ENCODE assay signal across 26 cellular contexts in genomic region chr3:157513585-157513984, GRCh38. TPM values are rescaled to one million over a fixed set of nuclear protein-coding genes. Genes with fewer than 3 reads are reported as not detected.
"Had no signal": no experiment of that assay in that cellular context is flagged by ENCODE, and none has a peak within 500 bp of the region (broad histone marks: within the 10 kb centered on the region; RNA-seq: fewer than 3 reads in every experiment).

No MANE protein-coding gene starts in this region.

- H3K4me3 Mint-ChIP-seq: dendritic cell treated with granulocyte-macrophage colony-stimulating factor and Interleukin-4, amounts not matched to agents 40 ng/mL and 50 ng/mL, for 4 days; effector memory CD8-positive, alpha-beta T cell; endodermal cell had no signal

- H3K27me3 Mint-ChIP-seq: dendritic cell treated with granulocyte-macrophage colony-stimulating factor and Interleukin-4, amounts not matched to agents 40 ng/mL and 50 ng/mL, for 4 days; effector memory CD8-positive, alpha-beta T cell had no signal

- H3K4me1 ChIP-seq: colonic mucosa, esophagus muscularis mucosa, esophagus squamous epithelium, foreskin keratinocyte, gastrocnemius medialis, gastroesophageal sphincter, heart left ventricle, heart right ventricle had no signal

- H3K27ac ChIP-seq: colonic mucosa, coronary artery, dorsolateral prefrontal cortex, epithelial cell of prostate, esophagus muscularis mucosa, esophagus squamous epithelium, foreskin keratinocyte, gastrocnemius medialis, gastroesophageal sphincter, heart left ventricle, heart right ventricle had no signal

- H3K9me3 ChIP-seq: colonic mucosa, esophagus squamous epithelium, gastrocnemius medialis had no signal

- H3K27me3 ChIP-seq: colonic mucosa, esophagus muscularis mucosa, esophagus squamous epithelium, gastrocnemius medialis, gastroesophageal sphincter, heart left ventricle had no signal

- H3K9me3 Mint-ChIP-seq: dendritic cell treated with granulocyte-macrophage colony-stimulating factor and Interleukin-4, amounts not matched to agents 40 ng/mL and 50 ng/mL, for 4 days; effector memory CD8-positive, alpha-beta T cell had no signal

- H3K4me3 ChIP-seq: colonic mucosa, coronary artery, dorsolateral prefrontal cortex, esophagus muscularis mucosa, esophagus squamous epithelium, gastrocnemius medialis, gastroesophageal sphincter, heart left ventricle, heart right ventricle had no signal

- ATAC-seq: effector memory CD8-positive, alpha-beta T cell; esophagus mucosa; foreskin keratinocyte; gastrocnemius medialis; gastroesophageal sphincter; heart left ventricle; heart right ventricle had no signal

- H3K27ac Mint-ChIP-seq: dendritic cell treated with granulocyte-macrophage colony-stimulating factor and Interleukin-4, amounts not matched to agents 40 ng/mL and 50 ng/mL, for 4 days; effector memory CD8-positive, alpha-beta T cell; endodermal cell had no signal

- FAIRE-seq: endothelial cell of umbilical vein had no signal

- DNase-seq: colonic mucosa; cortex of kidney; dermis blood vessel endothelial cell; dorsolateral prefrontal cortex; effector CD4-positive, alpha-beta T cell; effector CD8-positive, alpha-beta T cell; effector memory CD4-positive, alpha-beta T cell; effector memory CD8-positive, alpha-beta T cell; endodermal cell; erythroblast; esophagus squamous epithelium; foreskin fibroblast; foreskin keratinocyte; foreskin melanocyte; gastrocnemius medialis; glutamatergic neuron; head of caudate nucleus; heart left ventricle; heart right ventricle had no signal

- H3K4me1 Mint-ChIP-seq: endodermal cell had no signal

- H3K36me3 ChIP-seq: colonic mucosa, esophagus muscularis mucosa, esophagus squamous epithelium, gastrocnemius medialis, gastroesophageal sphincter, heart left ventricle, heart right ventricle had no signal

RNA-seq across cellular contexts. Expression of gene VEPH1, which starts 10.4 kb away (rescaled TPM):
- total RNA-seq: esophagus squamous epithelium had no signal
